In the genomic region with DNA sequence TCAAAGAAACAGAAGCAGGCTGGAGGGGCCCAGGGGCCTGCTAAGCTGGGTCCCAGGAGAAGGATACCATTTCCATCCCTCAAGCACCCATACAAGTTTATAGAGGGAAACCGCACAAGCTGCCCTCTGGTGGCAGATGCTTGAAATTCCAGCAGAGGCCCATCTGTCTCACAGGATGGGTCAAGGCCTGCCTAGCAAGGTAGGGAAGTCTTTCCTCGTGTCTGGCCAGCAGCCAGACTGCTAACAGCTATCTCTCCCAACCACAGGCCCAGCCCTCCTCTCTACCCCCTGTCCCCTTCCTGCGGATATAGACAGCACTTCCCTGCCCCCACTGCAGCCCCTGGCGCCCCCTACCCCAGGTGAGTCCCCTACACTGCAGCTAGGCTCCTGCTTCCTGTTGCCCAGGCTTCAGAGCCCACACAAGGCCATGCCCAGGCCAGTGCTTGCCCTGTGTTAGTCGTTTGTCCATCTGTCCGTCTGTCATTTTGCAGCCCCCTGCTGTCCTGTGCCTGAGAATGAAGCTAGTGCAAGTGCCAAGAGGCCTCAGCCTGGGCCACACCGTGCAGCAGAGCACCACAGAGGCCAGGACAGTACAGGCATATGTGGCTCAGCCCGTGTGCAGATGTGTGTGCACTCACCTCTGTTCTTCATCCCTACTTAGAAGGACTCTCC, we compare ENCODE assay signal across 8 cellular contexts. TPM values are rescaled to one million over a fixed set of nuclear protein-coding genes. Genes with fewer than 3 reads are reported as not detected.
DNase-seq lines count a peak whose midpoint lies in the region; ATAC-seq and TF ChIP-seq lines count a peak whose summit lies in the region.

No MANE protein-coding gene starts in this region.

- DNase-seq in ELF-1 (ENCODE audit: low read depth, low spot score) (peak; percentile 90), HFFc6 (peak; percentile 70), NCI-H446 (lab: John Stamatoyannopoulos, UW) (peak; percentile 49 to 69), ecto neural progenitor cell (ENCODE audit: low spot score) (peak; percentile 76), lower lobe of right lung (peak; percentile 68), superior temporal gyrus (ENCODE audit: extremely low spot score) (peak; percentile 83)

- intact Hi-C loops in lower lobe of right lung (cut with DNase I) = no loop called here

- peaks cover 2% of the 10 kb centered on the region for H3K27me3 Mint-ChIP-seq in HFFc6 (ENCODE audit: insufficient read depth)

- no peaks in the 10 kb centered on the region for H3K27me3 ChIP-seq in lower lobe of right lung (ENCODE audit: low read depth)

- no peak overlapping the region for H3K27ac Mint-ChIP-seq in HFFc6

- H3K4me3 Mint-ChIP-seq in HFFc6 = no peak overlapping the region

- H3K4me1 Mint-ChIP-seq in HFFc6 (ENCODE audit: low read depth) = peaks cover 31% of the 10 kb centered on the region

- H3K4me3 ChIP-seq in lower lobe of right lung = no peak overlapping the region

- H3K9me3 Mint-ChIP-seq in HFFc6 = no peaks in the 10 kb centered on the region

- H3K4me1 ChIP-seq in lower lobe of right lung = peaks cover 25% of the 10 kb centered on the region

- peak; percentile 93 for TF ChIP-seq CTCF in HFFc6 (IDR thresholded peaks at IDR 0.05)
- TF ChIP-seq CTCF in lower lobe of right lung (IDR thresholded peaks at IDR 0.05) = peak; percentile 81

- no peak overlapping the region for H3K27ac ChIP-seq in lower lobe of right lung

- H3K36me3 Mint-ChIP-seq in HFFc6 (ENCODE audit: low read depth) = peaks cover 5% of the 10 kb centered on the region

- peak; percentile 36 to 37 for ATAC-seq in activated CD4-positive, CD25-positive, alpha-beta regulatory T cell treated with anti-CD3 and anti-CD28 coated beads, Interleukin-2, amount 50 U/mL, for 24 hours
- ATAC-seq in lower lobe of right lung = peak; percentile 61 to 73
- ATAC-seq in HG03196 (IDR thresholded peaks at IDR 0.05; ENCODE audit: unreplicated experiment) = no peak

- H3K36me3 ChIP-seq in lower lobe of right lung = peaks cover 78% of the 10 kb centered on the region

- no peaks in the 10 kb centered on the region for H3K9me3 ChIP-seq in lower lobe of right lung

RNA-seq across cellular contexts. Expression of a gene that starts 26.2 kb away (rescaled TPM):
- total RNA-seq in HFFc6 (2021; fragmentation: NEBNext Ultra II Directional; extraction: Animal tissue kit (Norgen Biotek cat#: 25700)) = 1 to 10 TPM in 5 of 6 experiments, under 1 TPM in 1; 0.99 to 3.9 (median 3.2) TPM
- 5.7 TPM for total RNA-seq in lower lobe of right lung

RNA-seq across cellular contexts. Expression of a gene that starts 36.1 kb away (rescaled TPM):
- total RNA-seq in HFFc6 (2021; fragmentation: NEBNext Ultra II Directional; extraction: Animal tissue kit (Norgen Biotek cat#: 25700)) = 100 to 1,000 TPM; 419 to 474 (median 442) TPM
- 249 TPM for total RNA-seq in lower lobe of right lung
